18 cellular contexts compared by ENCODE assay signal in the genomic region with DNA sequence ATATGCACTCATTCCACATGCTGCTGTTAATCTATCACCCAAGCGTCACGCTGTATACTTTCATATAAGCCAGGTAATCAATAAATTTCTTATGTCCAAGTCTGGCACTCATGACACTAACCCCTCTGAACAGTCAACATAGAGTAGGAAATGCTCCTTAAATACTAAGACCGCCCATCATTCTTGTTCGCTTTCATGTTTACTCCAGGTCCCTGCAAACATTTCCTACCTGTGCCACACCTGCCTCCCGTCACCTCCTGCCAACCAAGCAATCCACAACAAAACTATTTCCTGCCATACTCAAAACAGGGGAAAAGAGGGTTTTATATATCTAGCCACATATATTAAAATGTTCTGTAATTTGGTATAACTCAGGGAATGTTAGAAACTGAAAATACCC.
"Had no signal": no experiment of that assay in that cellular context is flagged by ENCODE, and none has a peak within 500 bp of the region (broad histone marks: within the 10 kb centered on the region; RNA-seq: fewer than 3 reads in every experiment).

No MANE protein-coding gene starts in this region.

- H3K27me3 Mint-ChIP-seq: activated CD8-positive, alpha-beta T cell treated with anti-CD3 and anti-CD28 coated beads for 36 hours; brain; stimulated activated naive B cell treated with anti-CD40 and anti-IgM and Interleukin-4, amounts not matched to agents 10 μg/mL and 1 μg/mL and 100 μg/mL, for 72 hours had no signal

- H3K27ac ChIP-seq: left lung, spleen, thyroid gland, VCaP had no signal

- ATAC-seq: activated CD8-positive, alpha-beta T cell treated with anti-CD3 and anti-CD28 coated beads for 36 hours; left lung; stimulated activated naive B cell treated with anti-CD40 and anti-IgM and Interleukin-4, amounts not matched to agents 10 μg/mL and 1 μg/mL and 100 μg/mL, for 72 hours had no signal

- H3K27ac Mint-ChIP-seq: activated CD8-positive, alpha-beta T cell treated with anti-CD3 and anti-CD28 coated beads for 36 hours; stimulated activated naive B cell treated with anti-CD40 and anti-IgM and Interleukin-4, amounts not matched to agents 10 μg/mL and 1 μg/mL and 100 μg/mL, for 72 hours had no signal

- H3K9me3 Mint-ChIP-seq: activated CD8-positive, alpha-beta T cell treated with anti-CD3 and anti-CD28 coated beads for 36 hours; brain; stimulated activated naive B cell treated with anti-CD40 and anti-IgM and Interleukin-4, amounts not matched to agents 10 μg/mL and 1 μg/mL and 100 μg/mL, for 72 hours had no signal

- H3K4me3 ChIP-seq: left lung, spleen, thyroid gland had no signal

- DNase-seq: activated CD8-positive, alpha-beta T cell treated with anti-CD3 and anti-CD28 coated beads for 36 hours; activated gamma-delta T cell; activated T-cell treated with anti-CD3 and anti-CD28 coated beads, Interleukin-2, amount 50 U/mL, for 48 hours; anterior cingulate cortex; central memory CD4-positive, alpha-beta T cell; cortex of kidney; hypothalamus; left lung; occipital lobe; posterior cingulate gyrus; retina; spleen; stimulated activated CD4-positive, alpha-beta T cell treated with anti-CD3 and anti-CD28 coated beads, Interleukin-4, amount 100 ng/mL, for 4 hours; stimulated activated naive B cell treated with anti-CD40 and anti-IgM and Interleukin-4, amounts not matched to agents 10 μg/mL and 1 μg/mL and 100 μg/mL, for 72 hours; T-helper 2 cell; thyroid gland had no signal

- H3K4me1 ChIP-seq: left lung, spleen, thyroid gland had no signal

- H3K27me3 ChIP-seq: left lung, spleen, thyroid gland had no signal

- H3K9me3 ChIP-seq: left lung, spleen, thyroid gland had no signal

- H3K4me3 Mint-ChIP-seq: activated CD8-positive, alpha-beta T cell treated with anti-CD3 and anti-CD28 coated beads for 36 hours; brain; stimulated activated naive B cell treated with anti-CD40 and anti-IgM and Interleukin-4, amounts not matched to agents 10 μg/mL and 1 μg/mL and 100 μg/mL, for 72 hours had no signal

- H3K4me1 Mint-ChIP-seq: brain had no signal
